In the genomic region with DNA sequence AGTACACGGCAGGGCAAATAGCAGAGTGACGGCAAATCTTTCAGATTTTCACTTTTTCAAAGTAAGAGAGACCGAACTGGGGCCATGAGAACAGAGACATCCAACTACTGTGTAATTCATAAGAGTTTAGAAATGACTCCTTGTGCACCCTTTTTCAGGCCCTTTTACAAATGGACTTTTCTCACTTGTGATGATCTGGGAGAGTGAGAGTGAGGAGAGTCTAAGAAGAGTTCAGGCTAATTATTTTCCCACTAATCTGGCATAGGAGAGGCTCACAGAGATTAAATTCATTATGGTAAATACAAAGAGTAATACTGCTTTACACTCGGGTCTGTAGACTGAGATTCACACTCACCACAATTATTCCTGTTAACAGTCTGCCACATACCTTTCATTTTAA, we compare ENCODE assay signal across 8 cellular contexts. TPM values are rescaled to one million over a fixed set of nuclear protein-coding genes. Genes with fewer than 3 reads are reported as not detected.
DNase-seq lines count a peak whose midpoint lies in the region; ATAC-seq and TF ChIP-seq lines count a peak whose summit lies in the region.

No MANE protein-coding gene starts in this region.

- peaks cover 25% of the 10 kb centered on the region for H3K36me3 ChIP-seq in MG63

- intact Hi-C loops in CD4-positive, alpha-beta T cell (cut with DNase I, micrococcal nuclease), result no loop called here

- no peaks in the 10 kb centered on the region for H3K9me3 Mint-ChIP-seq in CD4-positive, alpha-beta T cell
- H3K9me3 Mint-ChIP-seq in central memory CD8-positive, alpha-beta T cell, result no peaks in the 10 kb centered on the region
- no peaks in the 10 kb centered on the region for H3K9me3 Mint-ChIP-seq in nephron

- peaks cover 47% of the 10 kb centered on the region for H3K4me1 Mint-ChIP-seq in CD4-positive, alpha-beta T cell (ENCODE audit: low read depth)
- peaks cover 38% of the 10 kb centered on the region for H3K4me1 Mint-ChIP-seq in central memory CD8-positive, alpha-beta T cell
- H3K4me1 Mint-ChIP-seq in nephron, result peaks cover 46% of the 10 kb centered on the region

- CTCF ChIA-PET in CD4-positive, alpha-beta T cell (lab: Charles Lee), result no interaction called here

- DNase-seq in CD4-positive, alpha-beta T cell, result no peak
- DNase-seq in MG63 (no peak), CD1c-positive myeloid dendritic cell (ENCODE audit: extremely low spot score) (no peak)
- DNase-seq in central memory CD8-positive, alpha-beta T cell (ENCODE audit: low spot score in 2 of 2), result no peak

- POLR2A ChIA-PET in CD4-positive, alpha-beta T cell (lab: Charles Lee), result no interaction called here

- peak overlapping the region; percentile 98 for H3K27ac Mint-ChIP-seq in CD4-positive, alpha-beta T cell
- H3K27ac Mint-ChIP-seq in central memory CD8-positive, alpha-beta T cell (ENCODE audit: low read depth), result peak overlapping the region; percentile 92
- peak overlapping the region; percentile 78 to 98 (median 96) for H3K27ac Mint-ChIP-seq in nephron

- no peaks in the 10 kb centered on the region for H3K9me3 ChIP-seq in CD4-positive, alpha-beta T cell (ENCODE audit: control insufficient read depth, low read length)
- H3K9me3 ChIP-seq in MG63, result no peaks in the 10 kb centered on the region

- no peaks in the 10 kb centered on the region for H3K27me3 Mint-ChIP-seq in CD4-positive, alpha-beta T cell
- no peaks in the 10 kb centered on the region for H3K27me3 Mint-ChIP-seq in central memory CD8-positive, alpha-beta T cell
- H3K27me3 Mint-ChIP-seq in nephron (ENCODE audit: low read depth), result no peaks in the 10 kb centered on the region

- peak overlapping the region; percentile 76 for H3K27ac ChIP-seq in CD4-positive, alpha-beta T cell (ENCODE audit: low read depth, low read length)

- peak overlapping the region; percentile 98 for H3K4me3 Mint-ChIP-seq in CD4-positive, alpha-beta T cell
- peak overlapping the region; percentile 87 for H3K4me3 Mint-ChIP-seq in central memory CD8-positive, alpha-beta T cell
- peak overlapping the region; percentile 87 to 98 (median 98) for H3K4me3 Mint-ChIP-seq in nephron

- TF ChIP-seq CTCF in CD4-positive, alpha-beta T cell (IDR thresholded peaks at IDR 0.05), result no peak
- no peak for TF ChIP-seq CTCF in nephron (IDR thresholded peaks at IDR 0.05; ENCODE audit: unreplicated experiment in 3 of 3)

- peak overlapping the region; percentile 89 for H3K4me3 ChIP-seq in MG63

- H3K36me3 Mint-ChIP-seq in CD4-positive, alpha-beta T cell (ENCODE audit: low read depth), result peaks cover 35% of the 10 kb centered on the region
- peaks cover 12% of the 10 kb centered on the region for H3K36me3 Mint-ChIP-seq in central memory CD8-positive, alpha-beta T cell (ENCODE audit: insufficient read depth)
- H3K36me3 Mint-ChIP-seq in nephron (ENCODE audit: low read depth), result peaks cover 24% of the 10 kb centered on the region

- ATAC-seq in CD4-positive, alpha-beta T cell (ENCODE audit: poor library complexity), result no peak
- ATAC-seq in central memory CD8-positive, alpha-beta T cell (replicated peaks; ENCODE audit: extremely low read depth, poor library complexity, severe bottlenecking), result no peak
- ATAC-seq in HG02852 (IDR thresholded peaks at IDR 0.05; ENCODE audit: unreplicated experiment) (no peak), GM21515 (IDR thresholded peaks at IDR 0.05; ENCODE audit: unreplicated experiment) (no peak), esophagus mucosa (no peak)

- no peaks in the 10 kb centered on the region for H3K27me3 ChIP-seq in CD4-positive, alpha-beta T cell (ENCODE audit: control insufficient read depth, insufficient read depth, low read length)
- no peaks in the 10 kb centered on the region for H3K27me3 ChIP-seq in MG63

RNA-seq across cellular contexts. Expression of a gene that starts 0.9 kb away (rescaled TPM):
- total RNA-seq in CD4-positive, alpha-beta T cell, result 100 to 1,000 TPM; 114 to 116 TPM
- total RNA-seq in MG63 (2014; rRNA removed; shearing (Covaris generic); ENCODE audit: low replicate concordance), result 134 and 208 TPM in 2 replicates
- total RNA-seq in esophagus mucosa, result 73.5 TPM

RNA-seq across cellular contexts. Expression of a gene that starts 23.4 kb away (rescaled TPM):
- total RNA-seq in CD4-positive, alpha-beta T cell, result 10 to 100 TPM; 18.0 to 18.9 TPM
- total RNA-seq in MG63 (2014; rRNA removed; shearing (Covaris generic); ENCODE audit: low replicate concordance), result 16.4 and 62.7 TPM in 2 replicates
- 27.7 TPM for total RNA-seq in esophagus mucosa

RNA-seq across cellular contexts. Expression of a gene that starts 23.9 kb away (rescaled TPM):
- total RNA-seq in CD4-positive, alpha-beta T cell, result under 1 TPM; 0.42 to 0.74 TPM
- total RNA-seq in MG63 (2014; rRNA removed; shearing (Covaris generic); ENCODE audit: low replicate concordance), result 73.4 and 102 TPM in 2 replicates
- 9.8 TPM for total RNA-seq in esophagus mucosa
